Comparison of ENCODE assay signal across 8 cellular contexts in genomic region chr2:177245010-177245422, GRCh38. TPM values are rescaled to one million over a fixed set of nuclear protein-coding genes. Genes with fewer than 3 reads are reported as not detected.
A peak's percentile ranks its signal among the peaks of the same experiment; 100 is the strongest.
DNase-seq lines count a peak whose midpoint lies in the region; ATAC-seq and TF ChIP-seq lines count a peak whose summit lies in the region.

No MANE protein-coding gene starts in this region.

- CTCF ChIA-PET in MCF 10A (lab: Yijun Ruan, JAX): interaction anchor here (0.6 to 1.7 kb wide), 4 partner anchors 28 to 493 kb away, joined by 3 to 8 read pairs (median 4); no protein-coding TSS in a partner anchor
- CTCF ChIA-PET in mammary epithelial cell (lab: Charles Lee; ENCODE audit: low non-redundant PET): no interaction called here

- dilution Hi-C loops in mammary epithelial cell (cut with HindIII; ENCODE audit: low sequenced_read_pairs): loop anchor here (5.0 kb wide), 1 partner anchor 87 kb away; no protein-coding TSS in a partner anchor

- H3K27me3 ChIP-seq in mammary epithelial cell (ENCODE audit: insufficient read depth, low read length): no peaks in the 10 kb centered on the region
- no peaks in the 10 kb centered on the region for H3K27me3 ChIP-seq in body of pancreas

- ATAC-seq in body of pancreas (no peak), GM21526 (IDR thresholded peaks at IDR 0.05; ENCODE audit: low FRiP score, unreplicated experiment) (no peak)

- H3K36me3 ChIP-seq in mammary epithelial cell (ENCODE audit: insufficient read depth, low read length) (peaks cover 3% of the 10 kb centered on the region), urinary bladder (ENCODE audit: insufficient read depth) (no peaks in the 10 kb centered on the region), body of pancreas (replicated peaks in 1 of 2; ENCODE audit: insufficient read depth in 1 of 2, low read depth in 2 of 2) (no peaks in the 10 kb centered on the region)

- peaks cover 77% of the 10 kb centered on the region for H3K36me3 Mint-ChIP-seq in MCF 10A (ENCODE audit: insufficient read depth, unreplicated experiment)
- peaks cover 19% of the 10 kb centered on the region for H3K36me3 Mint-ChIP-seq in activated T-helper 1 cell treated with anti-CD3 and anti-CD28 coated beads, Interleukin-12 subunit alpha, Interleukin-12 subunit beta, Interleukin-2, Interleukin-4 antibody, amounts not matched to agents 30 ng/mL and 10 ng/mL and 1 ng/mL, durations not matched to agents 14 hours and 24 hours and 36 hours (ENCODE audit: low read depth)

- intact Hi-C loops in MCF 10A (cut with micrococcal nuclease): no loop called here
- intact Hi-C loops in mammary epithelial cell (cut with micrococcal nuclease): no loop called here
- intact Hi-C loops in activated T-helper 1 cell treated with anti-CD3 and anti-CD28 coated beads, Interleukin-12 subunit alpha, Interleukin-12 subunit beta, Interleukin-2, Interleukin-4 antibody, amounts not matched to agents 30 ng/mL and 10 ng/mL and 1 ng/mL, durations not matched to agents 14 hours and 24 hours and 36 hours (cut with micrococcal nuclease): no loop called here
- intact Hi-C loops in body of pancreas (cut with DNase I): no loop called here

- TF ChIP-seq POLR2A in body of pancreas (IDR thresholded peaks at IDR 0.05): no peak

- H3K9ac ChIP-seq in mammary epithelial cell (ENCODE audit: insufficient read depth, low read length): no peak overlapping the region

- H3K4me3 ChIP-seq in mammary epithelial cell (replicated peaks in 1 of 3; ENCODE audit: insufficient read depth in 1 of 3, low read depth in 2 of 3, low read length in 3 of 3) (no peak overlapping the region), urinary bladder (ENCODE audit: low read depth, low read length) (no peak overlapping the region), body of pancreas (no peak overlapping the region)

- 37% methylated on average over 4 of the region's 4 CpGs for WGBS in mammary epithelial cell (ENCODE audit: low coverage, missing lambda C conversion rate)
- 16% methylated on average over 4 of the region's 4 CpGs for WGBS in urinary bladder
- 62 to 64% methylated on average over 4 of the region's 4 CpGs for WGBS in body of pancreas, 2 donors

- H4K20me1 ChIP-seq in mammary epithelial cell (ENCODE audit: insufficient read depth, low read length): peaks cover 12% of the 10 kb centered on the region

- H3K4me3 Mint-ChIP-seq in MCF 10A (ENCODE audit: unreplicated experiment): peak overlapping the region; percentile 60
- H3K4me3 Mint-ChIP-seq in activated T-helper 1 cell treated with anti-CD3 and anti-CD28 coated beads, Interleukin-12 subunit alpha, Interleukin-12 subunit beta, Interleukin-2, Interleukin-4 antibody, amounts not matched to agents 30 ng/mL and 10 ng/mL and 1 ng/mL, durations not matched to agents 14 hours and 24 hours and 36 hours: no peak overlapping the region

- no peaks in the 10 kb centered on the region for H3K27me3 Mint-ChIP-seq in MCF 10A (ENCODE audit: insufficient read depth, unreplicated experiment)
- no peaks in the 10 kb centered on the region for H3K27me3 Mint-ChIP-seq in activated T-helper 1 cell treated with anti-CD3 and anti-CD28 coated beads, Interleukin-12 subunit alpha, Interleukin-12 subunit beta, Interleukin-2, Interleukin-4 antibody, amounts not matched to agents 30 ng/mL and 10 ng/mL and 1 ng/mL, durations not matched to agents 14 hours and 24 hours and 36 hours (ENCODE audit: insufficient read depth)

- in situ Hi-C loops in mammary epithelial cell (cut with MboI; ENCODE audit: low sequenced_read_pairs in 2 of 2): no loop called here

- H3K27ac ChIP-seq in mammary epithelial cell (ENCODE audit: insufficient read depth, low read depth, low read length): no peak overlapping the region
- peak overlapping the region; percentile 50 for H3K27ac ChIP-seq in urinary bladder (ENCODE audit: low read depth)
- peak overlapping the region in 2 of 4 donors; percentile 29 to 47 for H3K27ac ChIP-seq in body of pancreas

- DNase-seq in MCF 10A (ENCODE audit: unreplicated experiment) (peak; percentile 62), mammary epithelial cell (no peak), islet precursor cell (peak; percentile 76), body of pancreas (no peak), DMS 273 treated with DMSO at 0.1 percent for 48 hours (lab: John Stamatoyannopoulos, UW) (no peak)
- no peak for DNase-seq in activated T-helper 1 cell treated with anti-CD3 and anti-CD28 coated beads, Interleukin-12 subunit alpha, Interleukin-12 subunit beta, Interleukin-2, Interleukin-4 antibody, amounts not matched to agents 30 ng/mL and 10 ng/mL and 1 ng/mL, durations not matched to agents 14 hours and 24 hours and 36 hours (ENCODE audit: low spot score)

- BruUV-seq in MCF 10A (replicated peaks; lab: Mats Ljungman, UMichigan) (no TSS peak), mammary epithelial cell (replicated peaks; lab: Mats Ljungman, UMichigan) (no TSS peak)

- peak overlapping the region; percentile 83 for H3K27ac Mint-ChIP-seq in MCF 10A (ENCODE audit: low read depth, unreplicated experiment)
- H3K27ac Mint-ChIP-seq in activated T-helper 1 cell treated with anti-CD3 and anti-CD28 coated beads, Interleukin-12 subunit alpha, Interleukin-12 subunit beta, Interleukin-2, Interleukin-4 antibody, amounts not matched to agents 30 ng/mL and 10 ng/mL and 1 ng/mL, durations not matched to agents 14 hours and 24 hours and 36 hours: peak overlapping the region; percentile 55

- H3K4me2 ChIP-seq in mammary epithelial cell (ENCODE audit: insufficient read depth, low read depth, low read length): no peak overlapping the region

- no peak overlapping the region for H2AFZ ChIP-seq in mammary epithelial cell (ENCODE audit: low read depth, low read length)

- TF ChIP-seq CTCF in MCF 10A (IDR thresholded peaks at IDR 0.05; ENCODE audit: unreplicated experiment) (no peak), mammary epithelial cell (conservative IDR thresholded peaks at IDR 0.05 in 1 of 2, IDR thresholded peaks at IDR 0.05 in 1 of 2; ENCODE audit: extremely low read depth in 1 of 2, insufficient read depth in 1 of 2, low read depth in 1 of 2, low read length in 2 of 2) (no peak), body of pancreas (IDR thresholded peaks at IDR 0.05) (no peak)

- H3K79me2 ChIP-seq in mammary epithelial cell (ENCODE audit: insufficient read depth, low read length): peaks cover 99% of the 10 kb centered on the region

- H3K9me3 Mint-ChIP-seq in MCF 10A (ENCODE audit: unreplicated experiment): no peaks in the 10 kb centered on the region
- no peaks in the 10 kb centered on the region for H3K9me3 Mint-ChIP-seq in activated T-helper 1 cell treated with anti-CD3 and anti-CD28 coated beads, Interleukin-12 subunit alpha, Interleukin-12 subunit beta, Interleukin-2, Interleukin-4 antibody, amounts not matched to agents 30 ng/mL and 10 ng/mL and 1 ng/mL, durations not matched to agents 14 hours and 24 hours and 36 hours

- H3K4me1 Mint-ChIP-seq in MCF 10A (ENCODE audit: insufficient read depth, unreplicated experiment): peaks cover 49% of the 10 kb centered on the region
- peaks cover 71% of the 10 kb centered on the region for H3K4me1 Mint-ChIP-seq in activated T-helper 1 cell treated with anti-CD3 and anti-CD28 coated beads, Interleukin-12 subunit alpha, Interleukin-12 subunit beta, Interleukin-2, Interleukin-4 antibody, amounts not matched to agents 30 ng/mL and 10 ng/mL and 1 ng/mL, durations not matched to agents 14 hours and 24 hours and 36 hours (ENCODE audit: low read depth)

- POLR2A ChIA-PET in MCF 10A (lab: Yijun Ruan, JAX): interaction anchor here (1.0 to 2.5 kb wide), 7 partner anchors 15 to 48 kb away, joined by 3 to 11 read pairs (median 4); partner anchors contain the start of gene NFE2L2

- no peaks in the 10 kb centered on the region for H3K9me3 ChIP-seq in mammary epithelial cell (replicated peaks; ENCODE audit: insufficient read depth, low read length)
- no peaks in the 10 kb centered on the region for H3K9me3 ChIP-seq in body of pancreas

- H3K4me1 ChIP-seq in mammary epithelial cell (ENCODE audit: insufficient read depth, low read length) (peaks cover 45% of the 10 kb centered on the region), urinary bladder (ENCODE audit: insufficient read depth) (peaks cover 3% of the 10 kb centered on the region), body of pancreas (peaks cover 79% of the 10 kb centered on the region)

RNA-seq across cellular contexts. Expression of gene NFE2L2, which starts 19.5 kb away (rescaled TPM):
- total RNA-seq in MCF 10A (2022) (135 and 180 TPM in 2 replicates), mammary epithelial cell (100 to 1,000 TPM in 1 of 2 donors, 10 to 100 TPM in 1; 88.7 to 112 TPM), urinary bladder (108 TPM), body of pancreas (10 to 100 TPM; 45.1 to 55.4 TPM)
- polyA plus RNA-seq in mammary epithelial cell (107 TPM), urinary bladder (149 TPM)
- 116 TPM for polyA minus RNA-seq in mammary epithelial cell
- total RNA-seq in activated T-helper 1 cell treated with anti-CD3 and anti-CD28 coated beads, Interleukin-12 subunit alpha, Interleukin-12 subunit beta, Interleukin-2, Interleukin-4 antibody, amounts not matched to agents 30 ng/mL and 10 ng/mL and 1 ng/mL, durations not matched to agents 14 hours and 24 hours and 36 hours: 68.2 and 71.2 TPM in 2 replicates

RNA-seq across cellular contexts. Expression of gene HNRNPA3, which starts 32.4 kb away (rescaled TPM):
- total RNA-seq in MCF 10A (2022): 142 and 179 TPM in 2 replicates
- 100 to 1,000 TPM in 1 of 2 donors, 10 to 100 TPM in 1; 18.2 to 196 TPM for total RNA-seq in mammary epithelial cell
- 59.9 TPM for polyA plus RNA-seq in mammary epithelial cell
- 29.6 TPM for polyA minus RNA-seq in mammary epithelial cell
- 326 and 333 TPM in 2 replicates for total RNA-seq in activated T-helper 1 cell treated with anti-CD3 and anti-CD28 coated beads, Interleukin-12 subunit alpha, Interleukin-12 subunit beta, Interleukin-2, Interleukin-4 antibody, amounts not matched to agents 30 ng/mL and 10 ng/mL and 1 ng/mL, durations not matched to agents 14 hours and 24 hours and 36 hours
- total RNA-seq in urinary bladder: 129 TPM
- 160 TPM for polyA plus RNA-seq in urinary bladder
- 10 to 100 TPM; 44.1 to 58.0 TPM for total RNA-seq in body of pancreas

Comparison
In these comparisons a context has a peak if more than half of its experiments do, and no peak if none do; other contexts are left out.
1. DNase-seq: peak in MCF 10A (single experiment) and islet precursor cell (single experiment); none in mammary epithelial cell (single experiment), activated T-helper 1 cell treated with anti-CD3 and anti-CD28 coated beads, Interleukin-12 subunit alpha, Interleukin-12 subunit beta, Interleukin-2, Interleukin-4 antibody, amounts not matched to agents 30 ng/mL and 10 ng/mL and 1 ng/mL, durations not matched to agents 14 hours and 24 hours and 36 hours (single experiment), body of pancreas (0 of 4) and DMS 273 treated with DMSO at 0.1 percent for 48 hours (single experiment).